In the genomic region with DNA sequence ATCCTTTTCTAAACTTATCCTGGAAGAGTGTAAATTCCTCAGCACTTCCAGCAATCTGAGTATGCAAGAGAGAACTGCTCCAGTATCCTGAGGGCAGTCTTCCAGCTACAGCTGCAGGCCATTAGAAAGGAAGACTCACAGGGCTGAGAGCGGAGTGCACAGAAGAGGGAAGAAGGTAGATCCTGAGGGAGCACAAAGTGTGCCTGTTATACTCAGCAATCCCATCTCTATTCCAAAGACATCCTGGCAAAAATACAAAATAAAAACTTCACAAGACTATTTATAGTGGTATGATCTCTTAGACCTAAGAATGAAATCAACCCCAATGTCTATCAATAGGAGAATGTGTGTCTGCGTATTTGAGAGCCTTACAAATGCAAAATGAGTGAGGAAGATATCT, we compare ENCODE assay signal across 15 cellular contexts.
"Had no signal": no experiment of that assay in that cellular context is flagged by ENCODE, and none has a peak within 500 bp of the region (broad histone marks: within the 10 kb centered on the region; RNA-seq: fewer than 3 reads in every experiment).

No MANE protein-coding gene starts in this region.

- H3K9me3 Mint-ChIP-seq: activated B cell treated with CpG ODN at 0.5 μM for 24 hours; activated CD4-positive, alpha-beta T cell treated with anti-CD3 and anti-CD28 coated beads, Interleukin-2, amount 10 ng/mL, durations not matched to agents 24 days and 14 days; activated naive CD4-positive, alpha-beta T cell treated with anti-CD3 and anti-CD28 coated beads, Interleukin-2, amount 50 U/mL, for 24 hours; dendritic cell treated with granulocyte-macrophage colony-stimulating factor and Interleukin-4, amounts not matched to agents 40 ng/mL and 50 ng/mL, for 4 days; type B pancreatic cell had no signal

- DNase-seq: activated B cell treated with CpG ODN at 0.5 μM for 24 hours; activated CD4-positive, alpha-beta T cell treated with anti-CD3 and anti-CD28 coated beads, Interleukin-2, amount 10 ng/mL, durations not matched to agents 24 days and 14 days; amniotic stem cell; brain microvascular endothelial cell; cerebellar nuclear complex; islet precursor cell; left lung; spleen; stimulated activated CD4-positive, alpha-beta T cell treated with anti-CD3 and anti-CD28 coated beads, Interleukin-2, amount 100 ng/mL, for 24 hours; stimulated activated naive CD4-positive, alpha-beta T cell treated with Interleukin-2 at 50 U/mL for 16 hours; T-helper 17 cell had no signal

- H3K27ac ChIP-seq: brain microvascular endothelial cell, left lung, parathyroid adenoma, spleen had no signal

- H3K36me3 ChIP-seq: brain microvascular endothelial cell, left lung, spleen had no signal

- H3K9ac ChIP-seq: parathyroid adenoma had no signal

- H3K27me3 ChIP-seq: brain microvascular endothelial cell, left lung, spleen had no signal

- H3K4me1 ChIP-seq: left lung, parathyroid adenoma, spleen had no signal

- H3K9me3 ChIP-seq: left lung, spleen had no signal

- H3K36me3 Mint-ChIP-seq: activated naive CD4-positive, alpha-beta T cell treated with anti-CD3 and anti-CD28 coated beads, Interleukin-2, amount 50 U/mL, for 24 hours; type B pancreatic cell had no signal

- H3K4me3 Mint-ChIP-seq: activated B cell treated with CpG ODN at 0.5 μM for 24 hours; activated CD4-positive, alpha-beta T cell treated with anti-CD3 and anti-CD28 coated beads, Interleukin-2, amount 10 ng/mL, durations not matched to agents 24 days and 14 days; activated naive CD4-positive, alpha-beta T cell treated with anti-CD3 and anti-CD28 coated beads, Interleukin-2, amount 50 U/mL, for 24 hours; dendritic cell treated with granulocyte-macrophage colony-stimulating factor and Interleukin-4, amounts not matched to agents 40 ng/mL and 50 ng/mL, for 4 days; T-helper 17 cell; type B pancreatic cell had no signal

- H3K4me1 Mint-ChIP-seq: activated B cell treated with CpG ODN at 0.5 μM for 24 hours; activated CD4-positive, alpha-beta T cell treated with anti-CD3 and anti-CD28 coated beads, Interleukin-2, amount 10 ng/mL, durations not matched to agents 24 days and 14 days; activated naive CD4-positive, alpha-beta T cell treated with anti-CD3 and anti-CD28 coated beads, Interleukin-2, amount 50 U/mL, for 24 hours; T-helper 17 cell had no signal

- H3K27ac Mint-ChIP-seq: activated B cell treated with CpG ODN at 0.5 μM for 24 hours; activated CD4-positive, alpha-beta T cell treated with anti-CD3 and anti-CD28 coated beads, Interleukin-2, amount 10 ng/mL, durations not matched to agents 24 days and 14 days; activated naive CD4-positive, alpha-beta T cell treated with anti-CD3 and anti-CD28 coated beads, Interleukin-2, amount 50 U/mL, for 24 hours; dendritic cell treated with granulocyte-macrophage colony-stimulating factor and Interleukin-4, amounts not matched to agents 40 ng/mL and 50 ng/mL, for 4 days; T-helper 17 cell; type B pancreatic cell had no signal

- H3K27me3 Mint-ChIP-seq: activated B cell treated with CpG ODN at 0.5 μM for 24 hours; activated CD4-positive, alpha-beta T cell treated with anti-CD3 and anti-CD28 coated beads, Interleukin-2, amount 10 ng/mL, durations not matched to agents 24 days and 14 days; activated naive CD4-positive, alpha-beta T cell treated with anti-CD3 and anti-CD28 coated beads, Interleukin-2, amount 50 U/mL, for 24 hours; dendritic cell treated with granulocyte-macrophage colony-stimulating factor and Interleukin-4, amounts not matched to agents 40 ng/mL and 50 ng/mL, for 4 days; T-helper 17 cell had no signal

- H3K4me3 ChIP-seq: left lung, spleen had no signal

- H2AFZ ChIP-seq: parathyroid adenoma had no signal

- H3K79me2 ChIP-seq: parathyroid adenoma had no signal

- ATAC-seq: left lung, T-helper 17 cell had no signal
